ENCODE assay signal across 20 cellular contexts in the genomic region with DNA sequence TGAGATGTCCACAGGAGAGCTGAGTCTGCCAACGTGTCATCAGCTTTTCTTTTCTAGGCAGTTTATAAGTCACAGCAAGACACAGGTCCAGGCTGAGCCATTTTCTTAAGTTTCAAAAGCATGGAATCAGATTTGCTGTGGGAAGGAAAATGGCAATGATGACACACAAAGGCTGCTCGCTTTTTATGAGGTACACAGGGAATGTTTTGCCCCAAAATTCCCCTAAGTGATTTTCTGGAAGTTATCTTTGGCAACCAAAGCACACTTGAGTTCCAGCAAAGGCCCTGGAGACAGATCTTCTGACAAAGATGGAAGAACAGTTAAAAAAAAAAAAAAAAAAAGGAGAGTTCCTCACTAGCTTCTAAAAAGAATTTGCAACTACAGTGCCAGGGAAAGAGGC.
DNase-seq lines count a peak whose midpoint lies in the region; TF ChIP-seq lines count a peak whose summit lies in the region.
"Had no signal": no experiment of that assay in that cellular context is flagged by ENCODE, and none has a peak within 500 bp of the region (broad histone marks: within the 10 kb centered on the region; RNA-seq: fewer than 3 reads in every experiment).

No MANE protein-coding gene starts in this region.

- H3K27me3 Mint-ChIP-seq in osteocyte (ENCODE audit: unreplicated experiment), result no peaks in the 10 kb centered on the region

- H3K9me3 ChIP-seq in transverse colon, result no peaks in the 10 kb centered on the region
- H3K9me3 ChIP-seq: ascending aorta, esophagus muscularis mucosa had no signal

- no peaks in the 10 kb centered on the region for H3K27me3 ChIP-seq in transverse colon
- H3K27me3 ChIP-seq: ascending aorta, BLaER1, esophagus muscularis mucosa had no signal

- no peaks in the 10 kb centered on the region for H3K9me3 Mint-ChIP-seq in osteocyte (ENCODE audit: unreplicated experiment)

- peak overlapping the region; percentile 56 for H3K27ac Mint-ChIP-seq in osteocyte (ENCODE audit: unreplicated experiment)
- H3K27ac Mint-ChIP-seq: naive thymus-derived CD8-positive, alpha-beta T cell had no signal

- H3K27ac ChIP-seq in transverse colon, result peak overlapping the region in 3 of 4 donors; percentile 20 to 69 (median 45)
- H3K27ac ChIP-seq: BLaER1 had no signal

- in situ Hi-C loops in transverse colon (cut with MboI; ENCODE audit: low pct_ligation_motif_present in 1 of 4, low pct_unique_long_range_greater_than_20kb in 1 of 4, low sequenced_read_pairs in 3 of 4), result no loop called here

- H3K4me1 Mint-ChIP-seq in osteocyte (ENCODE audit: unreplicated experiment), result peaks cover 10% of the 10 kb centered on the region

- TF ChIP-seq POLR2A in transverse colon (IDR thresholded peaks at IDR 0.05), result no peak

- intact Hi-C loops in transverse colon (cut with DNase I; ENCODE audit: low total_unique reads), result no loop called here

- no peaks in the 10 kb centered on the region for H3K36me3 ChIP-seq in transverse colon
- H3K36me3 ChIP-seq: ascending aorta, BLaER1, esophagus muscularis mucosa had no signal

- no peak overlapping the region for H3K4me3 Mint-ChIP-seq in osteocyte (ENCODE audit: unreplicated experiment)
- H3K4me3 Mint-ChIP-seq: naive thymus-derived CD8-positive, alpha-beta T cell had no signal

- DNase-seq in T1000 (lab: John Stamatoyannopoulos, UW) (peak; percentile 2), globus pallidus (ENCODE audit: low spot score) (peak; percentile 5), osteocyte (ENCODE audit: extremely low spot score, unreplicated experiment) (no peak), transverse colon (no peak), NCI-H510A (lab: John Stamatoyannopoulos, UW) (no peak), activated T-cell treated with anti-CD3 and anti-CD28 coated beads for 4 hours (no peak), NCI-H510A treated with DMSO at 0.1 percent for 48 hours (lab: John Stamatoyannopoulos, UW) (no peak), OCI-M2 (lab: John Stamatoyannopoulos, UW; ENCODE audit: unreplicated experiment) (no peak)
- DNase-seq: activated CD4-positive, CD25-positive, alpha-beta regulatory T cell treated with anti-CD3 and anti-CD28 coated beads, Interleukin-2, amount 50 U/mL, for 72 hours; activated gamma-delta T cell treated with Interleukin-2 at 50 U/mL for 16 hours; naive thymus-derived CD8-positive, alpha-beta T cell; NCI-H1048; NK-92 treated with Interleukin-12 subunit alpha and Interleukin-12 subunit beta, amount 100 ng/mL, for 24 hours; SHP77; small intestine; stimulated activated naive CD4-positive, alpha-beta T cell treated with Interleukin-2 at 50 U/mL for 16 hours; T-helper 2 cell had no signal

- TF ChIP-seq CTCF in osteocyte (IDR thresholded peaks at IDR 0.05), result no peak
- TF ChIP-seq CTCF in transverse colon (IDR thresholded peaks at IDR 0.05), result no peak

- H3K36me3 Mint-ChIP-seq in osteocyte (ENCODE audit: unreplicated experiment), result no peaks in the 10 kb centered on the region

- no peak overlapping the region for H3K4me3 ChIP-seq in transverse colon
- H3K4me3 ChIP-seq: ascending aorta, BLaER1, esophagus muscularis mucosa had no signal

- WGBS in transverse colon (ENCODE audit: low coverage in 1 of 2), 2 donors, result 35 to 62% methylated on average over 2 of the region's 2 CpGs

- no peak for TF ChIP-seq EP300 in transverse colon (IDR thresholded peaks at IDR 0.05; ENCODE audit: low read depth)

- H3K4me1 ChIP-seq in transverse colon, result peaks cover 0 to 15% (median 0%) of the 10 kb centered on the region in 4 donors

Comparison
In these comparisons a context has a peak if more than half of its experiments do, and no peak if none do; other contexts are left out.
1. DNase-seq: peak in T1000 (single experiment) and globus pallidus (single experiment); none in osteocyte (single experiment), transverse colon (single experiment), NCI-H510A (single experiment), activated T-cell treated with anti-CD3 and anti-CD28 coated beads for 4 hours (single experiment), NCI-H510A treated with DMSO at 0.1 percent for 48 hours (single experiment) and OCI-M2 (single experiment).